1 cellular context compared by ENCODE assay signal in the genomic region with DNA sequence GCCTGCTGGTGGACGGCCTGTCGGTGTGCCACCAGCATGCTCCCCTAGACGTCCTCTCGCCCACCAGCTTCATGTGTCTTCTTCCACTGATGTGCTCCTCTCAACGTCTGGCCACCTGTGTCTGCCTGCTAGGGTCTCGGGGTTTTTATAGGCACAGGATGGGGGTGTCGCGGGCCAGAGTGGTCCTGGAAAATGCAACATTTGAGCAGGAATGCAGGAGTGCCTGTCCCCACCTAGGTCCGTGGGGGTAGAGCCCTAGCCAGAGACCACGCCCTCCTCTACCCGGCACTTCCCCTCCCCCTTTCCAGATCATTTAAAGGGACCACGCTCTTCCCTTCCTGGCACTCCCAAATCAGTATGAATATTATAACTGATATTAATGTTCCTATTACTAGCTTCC.
TF ChIP-seq lines count a peak whose summit lies in the region.

No MANE protein-coding gene starts in this region.

TF ChIP-seq in HepG2, 621 proteins besides CTCF, POLR2A, EP300 and RAD21:
- TF ChIP-seq, protein P1, sequence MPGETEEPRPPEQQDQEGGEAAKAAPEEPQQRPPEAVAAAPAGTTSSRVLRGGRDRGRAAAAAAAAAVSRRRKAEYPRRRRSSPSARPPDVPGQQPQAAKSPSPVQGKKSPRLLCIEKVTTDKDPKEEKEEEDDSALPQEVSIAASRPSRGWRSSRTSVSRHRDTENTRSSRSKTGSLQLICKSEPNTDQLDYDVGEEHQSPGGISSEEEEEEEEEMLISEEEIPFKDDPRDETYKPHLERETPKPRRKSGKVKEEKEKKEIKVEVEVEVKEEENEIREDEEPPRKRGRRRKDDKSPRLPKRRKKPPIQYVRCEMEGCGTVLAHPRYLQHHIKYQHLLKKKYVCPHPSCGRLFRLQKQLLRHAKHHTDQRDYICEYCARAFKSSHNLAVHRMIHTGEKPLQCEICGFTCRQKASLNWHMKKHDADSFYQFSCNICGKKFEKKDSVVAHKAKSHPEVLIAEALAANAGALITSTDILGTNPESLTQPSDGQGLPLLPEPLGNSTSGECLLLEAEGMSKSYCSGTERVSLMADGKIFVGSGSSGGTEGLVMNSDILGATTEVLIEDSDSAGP (CRISPR knock-in tag; IDR thresholded peaks at IDR 0.05; ENCODE audit: borderline replicate concordance), result peak; percentile 41; the same call in 1 of the 2 replicates
- TF ChIP-seq, protein P2, sequence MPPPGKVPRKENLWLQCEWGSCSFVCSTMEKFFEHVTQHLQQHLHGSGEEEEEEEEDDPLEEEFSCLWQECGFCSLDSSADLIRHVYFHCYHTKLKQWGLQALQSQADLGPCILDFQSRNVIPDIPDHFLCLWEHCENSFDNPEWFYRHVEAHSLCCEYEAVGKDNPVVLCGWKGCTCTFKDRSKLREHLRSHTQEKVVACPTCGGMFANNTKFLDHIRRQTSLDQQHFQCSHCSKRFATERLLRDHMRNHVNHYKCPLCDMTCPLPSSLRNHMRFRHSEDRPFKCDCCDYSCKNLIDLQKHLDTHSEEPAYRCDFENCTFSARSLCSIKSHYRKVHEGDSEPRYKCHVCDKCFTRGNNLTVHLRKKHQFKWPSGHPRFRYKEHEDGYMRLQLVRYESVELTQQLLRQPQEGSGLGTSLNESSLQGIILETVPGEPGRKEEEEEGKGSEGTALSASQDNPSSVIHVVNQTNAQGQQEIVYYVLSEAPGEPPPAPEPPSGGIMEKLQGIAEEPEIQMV (CRISPR knock-in tag; IDR thresholded peaks at IDR 0.05; ENCODE audit: low read depth), result peak; percentile 79; the same call in 1 of the 2 replicates
- no peak for TF ChIP-seq ZC3H4 (CRISPR knock-in tag; IDR thresholded peaks at IDR 0.05; ENCODE audit: borderline replicate concordance)
- TF ChIP-seq, protein P3, sequence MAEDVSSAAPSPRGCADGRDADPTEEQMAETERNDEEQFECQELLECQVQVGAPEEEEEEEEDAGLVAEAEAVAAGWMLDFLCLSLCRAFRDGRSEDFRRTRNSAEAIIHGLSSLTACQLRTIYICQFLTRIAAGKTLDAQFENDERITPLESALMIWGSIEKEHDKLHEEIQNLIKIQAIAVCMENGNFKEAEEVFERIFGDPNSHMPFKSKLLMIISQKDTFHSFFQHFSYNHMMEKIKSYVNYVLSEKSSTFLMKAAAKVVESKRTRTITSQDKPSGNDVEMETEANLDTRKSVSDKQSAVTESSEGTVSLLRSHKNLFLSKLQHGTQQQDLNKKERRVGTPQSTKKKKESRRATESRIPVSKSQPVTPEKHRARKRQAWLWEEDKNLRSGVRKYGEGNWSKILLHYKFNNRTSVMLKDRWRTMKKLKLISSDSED (CRISPR knock-in tag; IDR thresholded peaks at IDR 0.05), result no peak
